ENCODE assay signal across 11 cellular contexts in genomic region chr14:64074961-64075619, GRCh38.
DNase-seq lines count a peak whose midpoint lies in the region; ATAC-seq and TF ChIP-seq lines count a peak whose summit lies in the region.
"Had no signal": no experiment of that assay in that cellular context is flagged by ENCODE, and none has a peak within 500 bp of the region (broad histone marks: within the 10 kb centered on the region; RNA-seq: fewer than 3 reads in every experiment).

No MANE protein-coding gene starts in this region.

- no peaks in the 10 kb centered on the region for H3K79me2 ChIP-seq in PC-9 (ENCODE audit: low read depth)

- peaks cover 11% of the 10 kb centered on the region; the same call in 1 of the 2 replicates for H3F3A ChIP-seq in PC-9 (ENCODE audit: insufficient read depth, low read depth)

- TF ChIP-seq CTCF in PC-9 (conservative IDR thresholded peaks at IDR 0.05) = no peak

- H2AFZ ChIP-seq in PC-9 = no peak overlapping the region

- ATAC-seq in GM18873 (IDR thresholded peaks at IDR 0.05; ENCODE audit: low FRiP score, unreplicated experiment) = no peak

- H3K9me3 ChIP-seq in PC-9 (ENCODE audit: insufficient read depth, low read depth) = no peaks in the 10 kb centered on the region
- H3K9me3 ChIP-seq: thyroid gland had no signal

- H3K27me3 ChIP-seq in PC-9 (ENCODE audit: insufficient read depth, low read depth) = no peaks in the 10 kb centered on the region
- H3K27me3 ChIP-seq: thyroid gland had no signal

- H3K4me1 ChIP-seq in PC-9 (replicated peaks; ENCODE audit: insufficient read depth) = peaks cover 17% of the 10 kb centered on the region
- H3K4me1 ChIP-seq: thyroid gland had no signal

- DNase-seq in NCI-H2107 treated with DMSO at 0.1 percent for 48 hours (lab: John Stamatoyannopoulos, UW; ENCODE audit: unreplicated experiment) (peak; percentile 19), NCI-H2107 (lab: John Stamatoyannopoulos, UW) (no peak), PC-9 (peak in 1 of 2 experiments; percentile 83), epithelial cell of prostate (ENCODE audit: low read depth, low spot score) (peak; percentile 16), renal cortical epithelial cell (ENCODE audit: low read depth) (peak; percentile 83), DMS53 (lab: John Stamatoyannopoulos, UW) (no peak), T-helper 1 cell (no peak)
- DNase-seq: naive B cell, thyroid gland had no signal

- intact Hi-C loops in PC-9 (cut with micrococcal nuclease; ENCODE audit: unreplicated experiment) = no loop called here

- H3K4me3 ChIP-seq in PC-9 = no peak overlapping the region
- H3K4me3 ChIP-seq: thyroid gland had no signal

- peak overlapping the region; percentile 44 for H3K27ac ChIP-seq in PC-9
- peak overlapping the region; percentile 8 for H3K27ac ChIP-seq in epithelial cell of prostate
- H3K27ac ChIP-seq: 22Rv1, thyroid gland had no signal

- no peaks in the 10 kb centered on the region for H4K20me1 ChIP-seq in PC-9 (ENCODE audit: insufficient read depth)

- no TSS peak for BruUV-seq in PC-9 (replicated peaks; lab: Mats Ljungman, UMichigan)

- POLR2A ChIA-PET in PC-9 (lab: Charles Lee; ENCODE audit: unreplicated experiment) = no interaction called here

- 0 out of 2 replicates have a peak, but pooled peaks cover 4% of the 10 kb centered on the region for H3K36me3 ChIP-seq in PC-9 (ENCODE audit: low read depth)

- CTCF ChIA-PET in PC-9 (lab: Charles Lee) = interaction anchor here (0.7 kb wide), 1 partner anchor 14 kb away, joined by 9 read pairs; no protein-coding TSS in a partner anchor

- no peaks in the 10 kb centered on the region for H3K9me2 ChIP-seq in PC-9 (ENCODE audit: insufficient read depth)

- H3K4me2 ChIP-seq in PC-9 = peak overlapping the region; percentile 31

Comparison
In these comparisons a context has a peak if more than half of its experiments do, and no peak if none do; other contexts are left out.
1. DNase-seq: peak in NCI-H2107 treated with DMSO at 0.1 percent for 48 hours (single experiment), epithelial cell of prostate (single experiment) and renal cortical epithelial cell (single experiment); none in NCI-H2107 (single experiment), DMS53 (single experiment) and T-helper 1 cell (0 of 5).